27 cellular contexts compared by ENCODE assay signal in the genomic region with DNA sequence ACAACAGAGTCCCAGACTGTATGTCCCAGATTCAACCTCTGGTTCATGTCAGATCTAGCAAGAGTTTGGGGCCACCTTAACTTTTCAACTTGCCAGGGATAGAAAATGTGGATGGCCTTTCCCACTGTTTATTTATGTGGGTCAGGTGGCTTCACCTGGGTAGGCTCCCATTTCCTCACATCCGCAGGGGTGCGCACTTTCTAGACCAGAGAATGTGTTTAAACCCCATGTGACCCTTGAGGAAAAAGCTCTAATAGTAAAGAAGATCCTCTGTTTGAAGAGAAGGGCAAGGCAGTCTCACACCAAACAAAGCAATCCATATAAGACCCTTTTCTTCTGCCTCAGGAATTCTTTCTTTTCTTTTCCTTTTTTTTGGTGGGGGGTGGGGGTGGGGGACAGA.
"Had no signal": no experiment of that assay in that cellular context is flagged by ENCODE, and none has a peak within 500 bp of the region (broad histone marks: within the 10 kb centered on the region; RNA-seq: fewer than 3 reads in every experiment).

No MANE protein-coding gene starts in this region.

- H3K9me3 ChIP-seq: colonic mucosa, gastroesophageal sphincter, heart right ventricle, left lung, neutrophil, pancreas, psoas muscle, right atrium auricular region, thyroid gland had no signal

- H3K27ac ChIP-seq: colonic mucosa, dorsolateral prefrontal cortex, heart right ventricle, left lung, neutrophil, pancreas, psoas muscle, right atrium auricular region, thyroid gland had no signal

- H3K27me3 ChIP-seq: colonic mucosa, gastroesophageal sphincter, heart right ventricle, left lung, neutrophil, pancreas, right atrium auricular region, thyroid gland had no signal

- DNase-seq: activated CD4-positive, alpha-beta T cell treated with anti-CD3 and anti-CD28 coated beads for 48 hours; activated CD8-positive, alpha-beta memory T cell treated with anti-CD3 and anti-CD28 coated beads, Interleukin-2, amount 10 ng/mL, durations not matched to agents 7 days and 5 days; activated CD8-positive, alpha-beta T cell treated with anti-CD3 and anti-CD28 coated beads for 36 hours; activated effector memory CD4-positive, alpha-beta T cell treated with anti-CD3 and anti-CD28 coated beads, Interleukin-2, amount 50 U/mL, for 16 hours; activated naive CD4-positive, alpha-beta T cell treated with anti-CD3 and anti-CD28 coated beads, Interleukin-2, amount 50 U/mL, for 16 hours; activated T-cell treated with anti-CD3 and anti-CD28 coated beads for 4 hours; colonic mucosa; dorsolateral prefrontal cortex; effector memory CD8-positive, alpha-beta T cell; heart right ventricle; kidney; left lung; midbrain; natural killer cell; pancreas; psoas muscle; stimulated activated CD4-positive, alpha-beta T cell treated with anti-CD3 and anti-CD28 coated beads, Interleukin-12 subunit alpha, Interleukin-12 subunit beta, amount 100 ng/mL, for 4 hours; stimulated activated CD4-positive, alpha-beta T cell treated with anti-CD3 and anti-CD28 coated beads, Interleukin-4, amount 100 ng/mL, for 4 hours; substantia nigra; T-helper 17 cell; thyroid gland had no signal

- H3K4me1 ChIP-seq: colonic mucosa, left lung had no signal

- H3K4me3 ChIP-seq: colonic mucosa, dorsolateral prefrontal cortex, gastroesophageal sphincter, heart right ventricle, left lung, lung, pancreas, psoas muscle, right atrium auricular region, thyroid gland had no signal

- FAIRE-seq: bronchial epithelial cell, kidney, pancreas had no signal

- H3K36me3 ChIP-seq: colonic mucosa, gastroesophageal sphincter, heart right ventricle, left lung, neutrophil, pancreas, right atrium auricular region, thyroid gland had no signal

- H3K4me3 Mint-ChIP-seq: activated CD8-positive, alpha-beta memory T cell treated with anti-CD3 and anti-CD28 coated beads, Interleukin-2, amount 10 ng/mL, durations not matched to agents 7 days and 5 days; activated CD8-positive, alpha-beta T cell treated with anti-CD3 and anti-CD28 coated beads for 36 hours; effector memory CD8-positive, alpha-beta T cell; natural killer cell; stimulated activated naive CD8-positive, alpha-beta T cell treated with anti-CD3 and anti-CD28 coated beads, Interleukin-15, Interleukin-2, amounts not matched to agents 100 ng/mL and 50 ng/mL, for 24 hours; T-helper 17 cell had no signal

- H3K4me1 Mint-ChIP-seq: activated CD8-positive, alpha-beta memory T cell treated with anti-CD3 and anti-CD28 coated beads, Interleukin-2, amount 10 ng/mL, durations not matched to agents 7 days and 5 days had no signal

- H3K27ac Mint-ChIP-seq: activated CD8-positive, alpha-beta memory T cell treated with anti-CD3 and anti-CD28 coated beads, Interleukin-2, amount 10 ng/mL, durations not matched to agents 7 days and 5 days; activated CD8-positive, alpha-beta T cell treated with anti-CD3 and anti-CD28 coated beads for 36 hours; effector memory CD8-positive, alpha-beta T cell; natural killer cell; stimulated activated naive CD8-positive, alpha-beta T cell treated with anti-CD3 and anti-CD28 coated beads, Interleukin-15, Interleukin-2, amounts not matched to agents 100 ng/mL and 50 ng/mL, for 24 hours; T-helper 17 cell had no signal

- H3K9me3 Mint-ChIP-seq: activated CD8-positive, alpha-beta T cell treated with anti-CD3 and anti-CD28 coated beads for 36 hours; effector memory CD8-positive, alpha-beta T cell; natural killer cell; stimulated activated naive CD8-positive, alpha-beta T cell treated with anti-CD3 and anti-CD28 coated beads, Interleukin-15, Interleukin-2, amounts not matched to agents 100 ng/mL and 50 ng/mL, for 24 hours had no signal

- ATAC-seq: activated CD8-positive, alpha-beta memory T cell treated with anti-CD3 and anti-CD28 coated beads, Interleukin-2, amount 10 ng/mL, durations not matched to agents 7 days and 5 days; activated CD8-positive, alpha-beta T cell treated with anti-CD3 and anti-CD28 coated beads for 36 hours; effector memory CD8-positive, alpha-beta T cell; gastroesophageal sphincter; heart right ventricle; left lung; natural killer cell; pancreas; psoas muscle; T-helper 17 cell had no signal

- H3K36me3 Mint-ChIP-seq: activated CD8-positive, alpha-beta memory T cell treated with anti-CD3 and anti-CD28 coated beads, Interleukin-2, amount 10 ng/mL, durations not matched to agents 7 days and 5 days; natural killer cell had no signal
